14 cellular contexts compared by ENCODE assay signal in genomic region chr1:183548136-183548535, GRCh38. TPM values are rescaled to one million over a fixed set of nuclear protein-coding genes. Genes with fewer than 3 reads are reported as not detected.
DNase-seq lines count a peak whose midpoint lies in the region; TF ChIP-seq lines count a peak whose summit lies in the region.
"Had no signal": no experiment of that assay in that cellular context is flagged by ENCODE, and none has a peak within 500 bp of the region (broad histone marks: within the 10 kb centered on the region; RNA-seq: fewer than 3 reads in every experiment).

No MANE protein-coding gene starts in this region.

- TF ChIP-seq CTCF in OCI-LY7 (conservative IDR thresholded peaks at IDR 0.05; ENCODE audit: low read length) (no peak), nephron (IDR thresholded peaks at IDR 0.05; ENCODE audit: unreplicated experiment in 3 of 3) (no peak), ascending aorta (IDR thresholded peaks at IDR 0.05) (no peak)

- H3K4me1 ChIP-seq in OCI-LY7 (ENCODE audit: insufficient read depth, low read length, poor library complexity, severe bottlenecking) (peaks cover 48% of the 10 kb centered on the region), ascending aorta (no peaks in the 10 kb centered on the region)
- H3K4me1 ChIP-seq in CD8-positive, alpha-beta memory T cell (ENCODE audit: insufficient read depth, low read length), result no peaks in the 10 kb centered on the region

- H3K27ac ChIP-seq in OCI-LY7 (ENCODE audit: low read depth, low read length, poor library complexity, severe bottlenecking) (peak overlapping the region; percentile 30), ascending aorta (no peak overlapping the region)
- H3K27ac ChIP-seq in CD8-positive, alpha-beta memory T cell (ENCODE audit: low read depth, low read length), result no peak overlapping the region
- H3K27ac ChIP-seq: gastroesophageal sphincter had no signal

- H3K27ac Mint-ChIP-seq in nephron, result peak overlapping the region; percentile 16 to 80 (median 58)
- H3K27ac Mint-ChIP-seq in CD8-positive, alpha-beta memory T cell, result no peak overlapping the region
- H3K27ac Mint-ChIP-seq: HFFc6 had no signal

- H3K36me3 ChIP-seq in OCI-LY7 (ENCODE audit: insufficient read depth, low read length) (peaks cover 100% of the 10 kb centered on the region), ascending aorta (peaks cover 67 to 79% of the 10 kb centered on the region in 2 donors)
- peaks cover 59% of the 10 kb centered on the region for H3K36me3 ChIP-seq in CD8-positive, alpha-beta memory T cell (ENCODE audit: insufficient read depth, low read length)

- H4K20me1 ChIP-seq in OCI-LY7 (ENCODE audit: insufficient read depth, low read length), result peaks cover 18% of the 10 kb centered on the region; the same call in 1 of the 2 replicates

- BruUV-seq in OCI-LY7 (replicated peaks; lab: Mats Ljungman, UMichigan), result no TSS peak

- no peaks in the 10 kb centered on the region for H3K9me3 Mint-ChIP-seq in nephron
- H3K9me3 Mint-ChIP-seq in CD8-positive, alpha-beta memory T cell, result no peaks in the 10 kb centered on the region
- H3K9me3 Mint-ChIP-seq: CD4-positive, CD25-positive, alpha-beta regulatory T cell; effector memory CD8-positive, alpha-beta T cell; HFFc6 had no signal

- H3K9me2 ChIP-seq in OCI-LY7 (ENCODE audit: insufficient read depth, low read length), result no peaks in the 10 kb centered on the region

- H3K27me3 Mint-ChIP-seq in nephron (ENCODE audit: low read depth), result no peaks in the 10 kb centered on the region
- H3K27me3 Mint-ChIP-seq in CD8-positive, alpha-beta memory T cell, result no peaks in the 10 kb centered on the region
- H3K27me3 Mint-ChIP-seq: CD4-positive, CD25-positive, alpha-beta regulatory T cell; effector memory CD8-positive, alpha-beta T cell had no signal

- DNase-seq in DMS79 (lab: John Stamatoyannopoulos, UW) (peak; percentile 95), NCI-H128 (lab: John Stamatoyannopoulos, UW; ENCODE audit: unreplicated experiment) (peak; percentile 34), OCI-LY7 (ENCODE audit: low spot score) (peak; percentile 79), D341Med (ENCODE audit: low spot score) (no peak), ascending aorta (ENCODE audit: low spot score in 2 of 2) (no peak)
- DNase-seq in CD8-positive, alpha-beta memory T cell, result no peak
- DNase-seq: activated effector memory CD4-positive, alpha-beta T cell treated with anti-CD3 and anti-CD28 coated beads, Interleukin-2, amount 50 U/mL, for 16 hours; CD4-positive, CD25-positive, alpha-beta regulatory T cell; effector memory CD8-positive, alpha-beta T cell; HFFc6; stimulated activated CD4-positive, alpha-beta T cell treated with anti-CD3 and anti-CD28 coated beads, Interleukin-2, amount 100 ng/mL, for 48 hours; stimulated activated naive CD4-positive, alpha-beta T cell treated with Interleukin-2 at 50 U/mL for 16 hours had no signal

- H3K27me3 ChIP-seq in CD8-positive, alpha-beta memory T cell (ENCODE audit: insufficient read depth, low read length, poor library complexity, severe bottlenecking), result no peaks in the 10 kb centered on the region
- H3K27me3 ChIP-seq in ascending aorta, result no peaks in the 10 kb centered on the region
- H3K27me3 ChIP-seq: gastroesophageal sphincter had no signal

- H3K36me3 Mint-ChIP-seq in nephron (ENCODE audit: low read depth), result peaks cover 71% of the 10 kb centered on the region
- H3K36me3 Mint-ChIP-seq in CD8-positive, alpha-beta memory T cell, result peaks cover 7 to 97% (median 20%) of the 10 kb centered on the region in 3 donors

- CTCF ChIA-PET in OCI-LY7 (lab: Charles Lee; ENCODE audit: unreplicated experiment), result interaction anchor here (1.2 kb wide), 1 partner anchor 9 kb away, joined by 3 read pairs; no protein-coding TSS in a partner anchor
- CTCF ChIA-PET in CD8-positive, alpha-beta memory T cell (lab: Charles Lee), result no interaction called here

- H3K4me3 Mint-ChIP-seq in nephron, result no peak overlapping the region
- no peak overlapping the region for H3K4me3 Mint-ChIP-seq in CD8-positive, alpha-beta memory T cell
- H3K4me3 Mint-ChIP-seq: CD4-positive, CD25-positive, alpha-beta regulatory T cell; effector memory CD8-positive, alpha-beta T cell; HFFc6 had no signal

- H3K4me2 ChIP-seq in OCI-LY7 (ENCODE audit: low read length), result peak overlapping the region; percentile 56

- H2AFZ ChIP-seq in OCI-LY7 (ENCODE audit: low read length), result no peak overlapping the region

- peaks cover 25% of the 10 kb centered on the region for H3K4me1 Mint-ChIP-seq in nephron
- peaks cover 0 to 5% (median 0%) of the 10 kb centered on the region in 3 donors for H3K4me1 Mint-ChIP-seq in CD8-positive, alpha-beta memory T cell

- intact Hi-C loops in OCI-LY7 (cut with micrococcal nuclease; ENCODE audit: unreplicated experiment) (loop anchor here (2.0 kb wide), 1 partner anchor 43 kb away; the partner anchor contains the start of gene NCF2), ascending aorta (cut with DNase I) (loop anchor here (5.0 kb wide), 1 partner anchor 74 kb away; no protein-coding TSS in a partner anchor)

- H3K9me3 ChIP-seq in OCI-LY7 (ENCODE audit: low read length), result no peaks in the 10 kb centered on the region
- no peaks in the 10 kb centered on the region for H3K9me3 ChIP-seq in CD8-positive, alpha-beta memory T cell (ENCODE audit: low read length)
- H3K9me3 ChIP-seq in ascending aorta, result no peaks in the 10 kb centered on the region
- H3K9me3 ChIP-seq: gastroesophageal sphincter had no signal

- no peak overlapping the region for H3K4me3 ChIP-seq in OCI-LY7 (ENCODE audit: low read depth, low read length, poor library complexity, severe bottlenecking)
- H3K4me3 ChIP-seq in CD8-positive, alpha-beta memory T cell (ENCODE audit: low read length), result no peak overlapping the region
- H3K4me3 ChIP-seq in ascending aorta, result no peak overlapping the region
- H3K4me3 ChIP-seq: gastroesophageal sphincter had no signal

- peaks cover 21% of the 10 kb centered on the region; the same call in 1 of the 2 replicates for H3K79me2 ChIP-seq in OCI-LY7 (ENCODE audit: insufficient read depth, low read depth, low read length)

- POLR2A ChIA-PET in OCI-LY7 (lab: Charles Lee), result interaction anchor here (0.6 to 1.6 kb wide), 10 partner anchors 8 to 76 kb away, joined by 3 to 7 read pairs (median 3); partner anchors contain the start of gene SMG7
- POLR2A ChIA-PET in CD8-positive, alpha-beta memory T cell (lab: Charles Lee), result no interaction called here

RNA-seq across cellular contexts. Expression of gene NCF2, which starts 42.1 kb away (rescaled TPM):
- 4.0 and 5.0 TPM in 2 replicates for total RNA-seq in OCI-LY7 (2014; rRNA removed; shearing (Covaris generic))
- total RNA-seq in OCI-LY7 (2022), result 13.5 and 17.4 TPM in 2 replicates
- 1 to 10 TPM; 3.6 to 4.6 TPM for total RNA-seq in CD8-positive, alpha-beta memory T cell
- polyA plus RNA-seq in CD8-positive, alpha-beta memory T cell, result 0.30 TPM
- total RNA-seq in ascending aorta, result 9.8 TPM

Comparison
In these comparisons a context has a peak if more than half of its experiments do, and no peak if none do; other contexts are left out.
1. DNase-seq: peak in DMS79 (single experiment), NCI-H128 (single experiment) and OCI-LY7 (single experiment); none in CD8-positive, alpha-beta memory T cell (0 of 5), D341Med (single experiment) and ascending aorta (0 of 2).
2. H3K27ac Mint-ChIP-seq: peak in nephron (3 of 3); none in CD8-positive, alpha-beta memory T cell (0 of 8).